In genomic region chr12:94721173-94721572, GRCh38 we compare ENCODE assay signal across 13 cellular contexts.
DNase-seq lines count a peak whose midpoint lies in the region; ATAC-seq and TF ChIP-seq lines count a peak whose summit lies in the region.
"Had no signal": no experiment of that assay in that cellular context is flagged by ENCODE, and none has a peak within 500 bp of the region (broad histone marks: within the 10 kb centered on the region; RNA-seq: fewer than 3 reads in every experiment).

No MANE protein-coding gene starts in this region.

- no peak overlapping the region for H3K27ac Mint-ChIP-seq in activated T-helper 1 cell treated with anti-CD3 and anti-CD28 coated beads, Interleukin-12 subunit alpha, Interleukin-12 subunit beta, Interleukin-2, Interleukin-4 antibody, amounts not matched to agents 30 ng/mL and 10 ng/mL and 1 ng/mL, durations not matched to agents 14 hours and 24 hours and 36 hours
- no peak overlapping the region for H3K27ac Mint-ChIP-seq in T-helper 2 cell treated with Interferon-gamma antibody and Interleukin-4, amounts not matched to agents 5 μg/mL and 100 μg/mL, for 36 hours
- H3K27ac Mint-ChIP-seq: activated naive CD4-positive, alpha-beta T cell treated with anti-CD3 and anti-CD28 coated beads for 36 hours; endodermal cell had no signal

- no peak overlapping the region for H2AFZ ChIP-seq in MM.1S (ENCODE audit: low read length)

- H3K9me3 ChIP-seq in mucosa of descending colon, result no peaks in the 10 kb centered on the region
- H3K9me3 ChIP-seq in MM.1S (replicated peaks; ENCODE audit: insufficient read depth, low read length), result no peaks in the 10 kb centered on the region

- DNase-seq in mucosa of descending colon (no peak), NCI-H1092 treated with DMSO at 0.1 percent for 48 hours (lab: John Stamatoyannopoulos, UW) (no peak), MM.1S (no peak)
- DNase-seq in activated T-helper 1 cell treated with anti-CD3 and anti-CD28 coated beads, Interleukin-12 subunit alpha, Interleukin-12 subunit beta, Interleukin-2, Interleukin-4 antibody, amounts not matched to agents 30 ng/mL and 10 ng/mL and 1 ng/mL, durations not matched to agents 14 hours and 24 hours and 36 hours (ENCODE audit: low spot score), result no peak
- DNase-seq in T-helper 2 cell treated with Interferon-gamma antibody and Interleukin-4, amounts not matched to agents 5 μg/mL and 100 μg/mL, for 36 hours (ENCODE audit: low spot score), result no peak
- DNase-seq: activated naive CD4-positive, alpha-beta T cell treated with anti-CD3 and anti-CD28 coated beads for 36 hours; endodermal cell; kidney; NCI-H69 had no signal

- TF ChIP-seq CTCF in mucosa of descending colon (IDR thresholded peaks at IDR 0.05) (no peak), MM.1S (IDR thresholded peaks at IDR 0.05; ENCODE audit: low read length) (no peak)

- no peaks in the 10 kb centered on the region for H3K4me1 Mint-ChIP-seq in activated T-helper 1 cell treated with anti-CD3 and anti-CD28 coated beads, Interleukin-12 subunit alpha, Interleukin-12 subunit beta, Interleukin-2, Interleukin-4 antibody, amounts not matched to agents 30 ng/mL and 10 ng/mL and 1 ng/mL, durations not matched to agents 14 hours and 24 hours and 36 hours (ENCODE audit: low read depth)
- H3K4me1 Mint-ChIP-seq in T-helper 2 cell treated with Interferon-gamma antibody and Interleukin-4, amounts not matched to agents 5 μg/mL and 100 μg/mL, for 36 hours (ENCODE audit: low read depth), result no peaks in the 10 kb centered on the region

- no peaks in the 10 kb centered on the region; the same call in 1 of the 2 replicates for H3F3A ChIP-seq in MM.1S (ENCODE audit: insufficient read depth, low read length)

- H3K4me1 ChIP-seq in mucosa of descending colon (ENCODE audit: low read depth) (no peaks in the 10 kb centered on the region), MM.1S (ENCODE audit: low read length) (peaks cover 10% of the 10 kb centered on the region)

- H3K27ac ChIP-seq in MM.1S (ENCODE audit: low read length), result no peak overlapping the region

- H3K36me3 ChIP-seq in mucosa of descending colon (ENCODE audit: low read depth) (no peaks in the 10 kb centered on the region), MM.1S (replicated peaks; ENCODE audit: insufficient read depth, low read length) (no peaks in the 10 kb centered on the region)

- H3K9me3 Mint-ChIP-seq in activated T-helper 1 cell treated with anti-CD3 and anti-CD28 coated beads, Interleukin-12 subunit alpha, Interleukin-12 subunit beta, Interleukin-2, Interleukin-4 antibody, amounts not matched to agents 30 ng/mL and 10 ng/mL and 1 ng/mL, durations not matched to agents 14 hours and 24 hours and 36 hours, result no peaks in the 10 kb centered on the region
- no peaks in the 10 kb centered on the region for H3K9me3 Mint-ChIP-seq in T-helper 2 cell treated with Interferon-gamma antibody and Interleukin-4, amounts not matched to agents 5 μg/mL and 100 μg/mL, for 36 hours
- H3K9me3 Mint-ChIP-seq: activated naive CD4-positive, alpha-beta T cell treated with anti-CD3 and anti-CD28 coated beads for 36 hours; endodermal cell had no signal

- H3K9me2 ChIP-seq in MM.1S (replicated peaks; ENCODE audit: insufficient read depth, low read length), result no peaks in the 10 kb centered on the region

- H4K20me1 ChIP-seq in MM.1S (ENCODE audit: insufficient read depth, low read length), result no peaks in the 10 kb centered on the region

- ATAC-seq in GM18867 (IDR thresholded peaks at IDR 0.05; ENCODE audit: unreplicated experiment), result peak; percentile 88
- ATAC-seq in GM21717 (IDR thresholded peaks at IDR 0.05; ENCODE audit: unreplicated experiment), result peak; percentile 88
- peak; percentile 87 for ATAC-seq in HG03342 (IDR thresholded peaks at IDR 0.05; ENCODE audit: unreplicated experiment)
- peak; percentile 42 for ATAC-seq in mucosa of descending colon
- ATAC-seq: HepG2 had no signal

- no peak overlapping the region for H3K4me3 ChIP-seq in mucosa of descending colon
- no peak overlapping the region for H3K4me3 ChIP-seq in MM.1S (ENCODE audit: low read length)

- H3K27me3 Mint-ChIP-seq in activated T-helper 1 cell treated with anti-CD3 and anti-CD28 coated beads, Interleukin-12 subunit alpha, Interleukin-12 subunit beta, Interleukin-2, Interleukin-4 antibody, amounts not matched to agents 30 ng/mL and 10 ng/mL and 1 ng/mL, durations not matched to agents 14 hours and 24 hours and 36 hours (ENCODE audit: insufficient read depth), result peaks cover 11% of the 10 kb centered on the region
- peaks cover 5% of the 10 kb centered on the region for H3K27me3 Mint-ChIP-seq in T-helper 2 cell treated with Interferon-gamma antibody and Interleukin-4, amounts not matched to agents 5 μg/mL and 100 μg/mL, for 36 hours (ENCODE audit: low read depth)

- no peaks in the 10 kb centered on the region for H3K79me2 ChIP-seq in MM.1S (ENCODE audit: low read length)

- H3K36me3 Mint-ChIP-seq in activated T-helper 1 cell treated with anti-CD3 and anti-CD28 coated beads, Interleukin-12 subunit alpha, Interleukin-12 subunit beta, Interleukin-2, Interleukin-4 antibody, amounts not matched to agents 30 ng/mL and 10 ng/mL and 1 ng/mL, durations not matched to agents 14 hours and 24 hours and 36 hours (ENCODE audit: low read depth), result no peaks in the 10 kb centered on the region
- H3K36me3 Mint-ChIP-seq in T-helper 2 cell treated with Interferon-gamma antibody and Interleukin-4, amounts not matched to agents 5 μg/mL and 100 μg/mL, for 36 hours (ENCODE audit: low read depth), result no peaks in the 10 kb centered on the region

- no peak overlapping the region for H3K4me3 Mint-ChIP-seq in activated T-helper 1 cell treated with anti-CD3 and anti-CD28 coated beads, Interleukin-12 subunit alpha, Interleukin-12 subunit beta, Interleukin-2, Interleukin-4 antibody, amounts not matched to agents 30 ng/mL and 10 ng/mL and 1 ng/mL, durations not matched to agents 14 hours and 24 hours and 36 hours
- no peak overlapping the region for H3K4me3 Mint-ChIP-seq in T-helper 2 cell treated with Interferon-gamma antibody and Interleukin-4, amounts not matched to agents 5 μg/mL and 100 μg/mL, for 36 hours
- H3K4me3 Mint-ChIP-seq: activated naive CD4-positive, alpha-beta T cell treated with anti-CD3 and anti-CD28 coated beads for 36 hours; endodermal cell had no signal

- no peak overlapping the region for H3K4me2 ChIP-seq in MM.1S (ENCODE audit: low read depth, low read length)

- intact Hi-C loops in mucosa of descending colon (cut with DNase I, micrococcal nuclease), result no loop called here
- intact Hi-C loops in activated T-helper 1 cell treated with anti-CD3 and anti-CD28 coated beads, Interleukin-12 subunit alpha, Interleukin-12 subunit beta, Interleukin-2, Interleukin-4 antibody, amounts not matched to agents 30 ng/mL and 10 ng/mL and 1 ng/mL, durations not matched to agents 14 hours and 24 hours and 36 hours (cut with micrococcal nuclease), result no loop called here

- H3K27me3 ChIP-seq in MM.1S (replicated peaks; ENCODE audit: insufficient read depth, low read length), result no peaks in the 10 kb centered on the region

- H3K9ac ChIP-seq in MM.1S (ENCODE audit: low read length), result no peak overlapping the region
